ENCODE assay signal across 9 cellular contexts in the genomic region with DNA sequence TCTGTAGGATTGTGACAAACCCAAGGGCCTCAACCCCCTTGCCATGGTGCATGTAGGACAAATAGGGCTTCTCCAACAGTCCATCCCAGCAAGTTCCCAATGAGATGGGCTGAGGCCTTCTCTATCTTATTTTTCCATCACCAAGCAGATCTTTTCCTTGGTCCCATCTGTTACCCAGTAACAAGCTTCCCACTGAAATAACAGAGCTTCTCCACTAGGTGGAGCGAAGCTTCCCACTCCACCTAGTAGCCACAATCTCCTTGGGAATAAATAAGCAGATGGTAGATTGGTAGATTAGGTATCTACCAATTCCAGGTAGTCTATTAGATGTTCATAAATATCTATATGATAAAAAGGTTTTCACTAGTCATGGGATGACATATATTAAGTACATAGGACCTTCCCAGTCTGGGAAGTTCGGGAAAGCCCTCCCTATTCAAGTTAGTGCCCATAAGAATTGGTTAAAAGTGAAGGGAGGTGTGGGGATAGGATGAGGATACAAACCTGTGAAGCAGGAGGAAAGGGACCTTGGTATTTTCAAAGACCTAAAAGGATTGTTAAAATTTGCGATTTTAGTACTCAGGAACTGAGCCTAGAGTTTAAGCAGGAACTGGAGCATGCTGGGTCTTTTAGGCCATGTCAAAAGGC. TPM values are rescaled to one million over a fixed set of nuclear protein-coding genes. Genes with fewer than 3 reads are reported as not detected.
DNase-seq lines count a peak whose midpoint lies in the region; ATAC-seq and TF ChIP-seq lines count a peak whose summit lies in the region.
"Had no signal": no experiment of that assay in that cellular context is flagged by ENCODE, and none has a peak within 500 bp of the region (broad histone marks: within the 10 kb centered on the region; RNA-seq: fewer than 3 reads in every experiment).

No MANE protein-coding gene starts in this region.

- WGBS in esophagus muscularis mucosa = 60% methylated on average over 3 of the region's 3 CpGs

- TF ChIP-seq EP300 in esophagus muscularis mucosa (IDR thresholded peaks at IDR 0.05) = no peak

- TF ChIP-seq POLR2A in NB4 (IDR thresholded peaks at IDR 0.05; ENCODE audit: extremely low read depth, insufficient read length) (no peak), esophagus muscularis mucosa (IDR thresholded peaks at IDR 0.05; ENCODE audit: low read depth) (no peak)

- peak; percentile 65; the same call in 2 of the 3 replicates for TF ChIP-seq CTCF in GM12872 (IDR thresholded peaks at IDR 0.05; ENCODE audit: insufficient read depth, low read depth, low read length)
- TF ChIP-seq CTCF in NB4 (IDR thresholded peaks at IDR 0.05; ENCODE audit: low read depth, low read length) = peak; percentile 48
- peak in 2 of 3 experiments; percentile 17 to 41 for TF ChIP-seq CTCF in esophagus muscularis mucosa (IDR thresholded peaks at IDR 0.05)
- TF ChIP-seq CTCF in thoracic aorta (IDR thresholded peaks at IDR 0.05) = peak; percentile 34

- H3K4me3 ChIP-seq in NB4 (ENCODE audit: low read depth, low read length) = no peak overlapping the region
- H3K4me3 ChIP-seq in esophagus muscularis mucosa = no peak overlapping the region
- H3K4me3 ChIP-seq in thoracic aorta = no peak overlapping the region

- DNase-seq in A172 (ENCODE audit: low spot score) = peak; percentile 17
- peak; percentile 26 for DNase-seq in NB4 (ENCODE audit: low read depth)
- no peak for DNase-seq in esophagus muscularis mucosa (ENCODE audit: extremely low spot score)
- no peak for DNase-seq in thoracic aorta (ENCODE audit: low spot score)

- intact Hi-C loops in esophagus muscularis mucosa (cut with DNase I) = no loop called here

- H3K9me3 ChIP-seq in esophagus muscularis mucosa (no peaks in the 10 kb centered on the region), thoracic aorta (no peaks in the 10 kb centered on the region)

- ATAC-seq in thoracic aorta (ENCODE audit: insufficient number of reproducible peaks, low FRiP score, low read depth) (no peak), GM19023 (IDR thresholded peaks at IDR 0.05; ENCODE audit: unreplicated experiment) (no peak), HG02623 (IDR thresholded peaks at IDR 0.05; ENCODE audit: unreplicated experiment) (no peak), GM18520 (IDR thresholded peaks at IDR 0.05; ENCODE audit: unreplicated experiment) (no peak)

- H3K27me3 ChIP-seq in esophagus muscularis mucosa (no peaks in the 10 kb centered on the region), thoracic aorta (replicated peaks; ENCODE audit: insufficient read depth) (no peaks in the 10 kb centered on the region)

- H3K27ac ChIP-seq in esophagus muscularis mucosa (replicated peaks in 1 of 4) = no peak overlapping the region
- H3K27ac ChIP-seq in thoracic aorta = no peak overlapping the region

- H3K36me3 ChIP-seq in esophagus muscularis mucosa (no peaks in the 10 kb centered on the region), thoracic aorta (no peaks in the 10 kb centered on the region)

- no peaks in the 10 kb centered on the region for H3K4me1 ChIP-seq in esophagus muscularis mucosa
- no peaks in the 10 kb centered on the region for H3K4me1 ChIP-seq in thoracic aorta (ENCODE audit: control insufficient read depth in 1 of 2, low read depth in 2 of 2)

RNA-seq across cellular contexts. Expression of gene OR52L1, which starts 5.9 kb away (rescaled TPM):
- total RNA-seq in A172 (2014; rRNA removed; shearing (Covaris generic)) = not detected in 2 replicates
- total RNA-seq in esophagus muscularis mucosa (not detected), thoracic aorta (not detected)
- total RNA-seq: dermis microvascular lymphatic vessel endothelial cell had no signal

RNA-seq across cellular contexts. Expression of gene OR56A4, which starts 14.0 kb away (rescaled TPM):
- not detected in 2 replicates for total RNA-seq in A172 (2014; rRNA removed; shearing (Covaris generic))
- total RNA-seq in esophagus muscularis mucosa (not detected), thoracic aorta (not detected)
- total RNA-seq: dermis microvascular lymphatic vessel endothelial cell had no signal

RNA-seq across cellular contexts. Expression of gene OR56A5, which starts 24.4 kb away (rescaled TPM):
- not detected in 2 replicates for total RNA-seq in A172 (2014; rRNA removed; shearing (Covaris generic))
- not detected for total RNA-seq in esophagus muscularis mucosa
- not detected for total RNA-seq in thoracic aorta
- total RNA-seq: dermis microvascular lymphatic vessel endothelial cell had no signal

RNA-seq across cellular contexts. Expression of gene OR56A1, which starts 37.8 kb away (rescaled TPM):
- not detected in 2 replicates for total RNA-seq in A172 (2014; rRNA removed; shearing (Covaris generic))
- total RNA-seq in esophagus muscularis mucosa = not detected
- not detected for total RNA-seq in thoracic aorta
- total RNA-seq: dermis microvascular lymphatic vessel endothelial cell had no signal

RNA-seq across cellular contexts. Expression of gene OR56A3, which starts 50.7 kb away (rescaled TPM):
- not detected in 2 replicates for total RNA-seq in A172 (2014; rRNA removed; shearing (Covaris generic))
- total RNA-seq in esophagus muscularis mucosa (not detected), thoracic aorta (not detected)
- total RNA-seq: dermis microvascular lymphatic vessel endothelial cell had no signal

Comparison
In these comparisons a context has a peak if more than half of its experiments do, and no peak if none do; other contexts are left out.
1. DNase-seq: peak in A172 (single experiment) and NB4 (single experiment); none in esophagus muscularis mucosa (single experiment) and thoracic aorta (single experiment).
2. Peak in every context shown above with its lines, with median percentiles within 50 percentile points of each other: CTCF ChIP-seq.